In genomic region chr4:11323771-11324170, GRCh38 we compare ENCODE assay signal across 18 cellular contexts.
A peak's percentile ranks its signal among the peaks of the same experiment; 100 is the strongest.
DNase-seq lines count a peak whose midpoint lies in the region; ATAC-seq and TF ChIP-seq lines count a peak whose summit lies in the region.
"Had no signal": no experiment of that assay in that cellular context is flagged by ENCODE, and none has a peak within 500 bp of the region (broad histone marks: within the 10 kb centered on the region; RNA-seq: fewer than 3 reads in every experiment).

No MANE protein-coding gene starts in this region.

- H3K23ac ChIP-seq in mesendoderm (ENCODE audit: low read length), result no peak overlapping the region

- no peaks in the 10 kb centered on the region for H3F3A ChIP-seq in GM23338 (replicated peaks; ENCODE audit: low read depth)

- H2BK15ac ChIP-seq in mesendoderm (replicated peaks; ENCODE audit: low read depth), result no peak overlapping the region

- H3K79me2 ChIP-seq in GM23338 (replicated peaks; ENCODE audit: insufficient read depth), result no peaks in the 10 kb centered on the region
- H3K79me2 ChIP-seq in mesendoderm (ENCODE audit: control insufficient read depth, insufficient read depth, low read length), result no peaks in the 10 kb centered on the region

- no peak overlapping the region for H3K56ac ChIP-seq in mesendoderm (ENCODE audit: low read length)

- H3K9me3 Mint-ChIP-seq in GM23338, result peaks cover 46% of the 10 kb centered on the region

- intact Hi-C loops in esophagus muscularis mucosa (cut with DNase I), result no loop called here

- DNase-seq in GM23338 (ENCODE audit: low spot score) (peak; percentile 27), NT2/D1 (ENCODE audit: low read depth, low spot score) (peak; percentile 51), esophagus muscularis mucosa (ENCODE audit: extremely low spot score) (peak; percentile 78), mesendoderm (peak; percentile 6), NCI-H510A (lab: John Stamatoyannopoulos, UW) (no peak)
- DNase-seq in activated CD4-positive, alpha-beta T cell treated with anti-CD3 and anti-CD28 coated beads for 4 hours, result no peak
- DNase-seq: Caco-2; CD4-positive, CD25-positive, alpha-beta regulatory T cell; CD8-positive, alpha-beta T cell; DMS153; DND-41; GOT3; HCEC 1CT had no signal

- TF ChIP-seq CTCF in GM23338 (conservative IDR thresholded peaks at IDR 0.05; ENCODE audit: low read depth in 2 of 2) (no peak), esophagus muscularis mucosa (IDR thresholded peaks at IDR 0.05) (no peak)

- peaks cover 36% of the 10 kb centered on the region for H3K36me3 Mint-ChIP-seq in GM23338 (ENCODE audit: low read depth)
- H3K36me3 Mint-ChIP-seq: CD4-positive, CD25-positive, alpha-beta regulatory T cell; CD8-positive, alpha-beta T cell had no signal

- H3K27ac Mint-ChIP-seq in GM23338, result no peak overlapping the region
- H3K27ac Mint-ChIP-seq: B cell; CD4-positive, CD25-positive, alpha-beta regulatory T cell; CD8-positive, alpha-beta T cell had no signal

- H3K27ac ChIP-seq in GM23338 (ENCODE audit: low read depth) (no peak overlapping the region), esophagus muscularis mucosa (replicated peaks in 1 of 4) (no peak overlapping the region), mesendoderm (ENCODE audit: low read depth, low read length) (no peak overlapping the region)
- H3K27ac ChIP-seq: 22Rv1, BLaER1, C4-2B had no signal

- H3K9me3 ChIP-seq in NT2/D1 (ENCODE audit: insufficient read depth, low read length) (peaks cover 47% of the 10 kb centered on the region), esophagus muscularis mucosa (no peaks in the 10 kb centered on the region)
- H3K9me3 ChIP-seq: Caco-2 had no signal

- H3K9me2 ChIP-seq in GM23338 (ENCODE audit: insufficient read depth), result no peaks in the 10 kb centered on the region

- no peak overlapping the region for H2AK5ac ChIP-seq in mesendoderm (ENCODE audit: low read length)

- H3K36me3 ChIP-seq in GM23338 (ENCODE audit: insufficient read depth), result peaks cover 18% of the 10 kb centered on the region
- H3K36me3 ChIP-seq in NT2/D1 (ENCODE audit: insufficient read depth, insufficient read length, low read length), result no peaks in the 10 kb centered on the region
- H3K36me3 ChIP-seq in esophagus muscularis mucosa, result no peaks in the 10 kb centered on the region
- no peaks in the 10 kb centered on the region for H3K36me3 ChIP-seq in mesendoderm (ENCODE audit: control insufficient read depth, insufficient read depth, low read length)
- H3K36me3 ChIP-seq: BLaER1 had no signal

- H3K4me2 ChIP-seq in GM23338 (no peak overlapping the region), mesendoderm (ENCODE audit: low read length) (no peak overlapping the region)
- H3K4me2 ChIP-seq: BLaER1 had no signal

- no peak for TF ChIP-seq EP300 in esophagus muscularis mucosa (IDR thresholded peaks at IDR 0.05)

- no peaks in the 10 kb centered on the region for H3K27me3 ChIP-seq in GM23338 (ENCODE audit: insufficient read depth)
- no peaks in the 10 kb centered on the region for H3K27me3 ChIP-seq in NT2/D1 (ENCODE audit: insufficient read depth, insufficient read length)
- H3K27me3 ChIP-seq in esophagus muscularis mucosa, result peaks cover 0 to 3% (median 0%) of the 10 kb centered on the region in 4 donors
- H3K27me3 ChIP-seq in mesendoderm (ENCODE audit: insufficient read depth, low read length, poor library complexity), result no peaks in the 10 kb centered on the region
- H3K27me3 ChIP-seq: BLaER1 had no signal

- H3K27me3 Mint-ChIP-seq in GM23338 (ENCODE audit: insufficient read depth, low read depth, poor library complexity), result no peaks in the 10 kb centered on the region
- H3K27me3 Mint-ChIP-seq: B cell had no signal

- H3K4me1 Mint-ChIP-seq in GM23338, result no peaks in the 10 kb centered on the region
- H3K4me1 Mint-ChIP-seq: CD4-positive, CD25-positive, alpha-beta regulatory T cell had no signal

- no peak overlapping the region for H2BK120ac ChIP-seq in mesendoderm (ENCODE audit: low read depth, low read length)

- no peak overlapping the region for H4K8ac ChIP-seq in mesendoderm (ENCODE audit: low read depth, low read length)

- H3K18ac ChIP-seq in mesendoderm (ENCODE audit: low read length), result no peak overlapping the region

- no peak overlapping the region for H3K4me3 Mint-ChIP-seq in GM23338
- H3K4me3 Mint-ChIP-seq: B cell; CD4-positive, CD25-positive, alpha-beta regulatory T cell; CD8-positive, alpha-beta T cell had no signal

- H3K4ac ChIP-seq in mesendoderm (ENCODE audit: low read depth, low read length), result no peak overlapping the region

- H4K5ac ChIP-seq in mesendoderm (ENCODE audit: low read length), result no peak overlapping the region

- no peak for TF ChIP-seq POLR2A in esophagus muscularis mucosa (IDR thresholded peaks at IDR 0.05; ENCODE audit: low read depth)

- H3K4me3 ChIP-seq in GM23338, result no peak overlapping the region
- H3K4me3 ChIP-seq in NT2/D1 (ENCODE audit: insufficient read length, low read depth), result no peak overlapping the region
- no peak overlapping the region for H3K4me3 ChIP-seq in esophagus muscularis mucosa
- H3K4me3 ChIP-seq in mesendoderm (ENCODE audit: low read length), result no peak overlapping the region
- H3K4me3 ChIP-seq: BLaER1 had no signal

- H3K9ac ChIP-seq in NT2/D1 (ENCODE audit: insufficient read length, low read depth) (no peak overlapping the region), mesendoderm (ENCODE audit: low read length) (no peak overlapping the region)
- H3K9ac ChIP-seq: BLaER1 had no signal

- no peaks in the 10 kb centered on the region for H3K4me1 ChIP-seq in GM23338 (ENCODE audit: insufficient read depth)
- H3K4me1 ChIP-seq in NT2/D1 (ENCODE audit: insufficient read depth, insufficient read length), result no peaks in the 10 kb centered on the region
- no peaks in the 10 kb centered on the region for H3K4me1 ChIP-seq in esophagus muscularis mucosa
- no peaks in the 10 kb centered on the region for H3K4me1 ChIP-seq in mesendoderm (ENCODE audit: control insufficient read depth, low read depth, low read length)
- H3K4me1 ChIP-seq: Caco-2 had no signal

- ATAC-seq in GM23338 (no peak), HG03135 (IDR thresholded peaks at IDR 0.05; ENCODE audit: unreplicated experiment) (no peak)
- ATAC-seq: CD8-positive, alpha-beta T cell had no signal

- H3K79me1 ChIP-seq in mesendoderm (ENCODE audit: low read length), result no peaks in the 10 kb centered on the region

- H2BK5ac ChIP-seq in mesendoderm (ENCODE audit: low read length), result no peak overlapping the region

- H4K20me1 ChIP-seq in GM23338 (replicated peaks; ENCODE audit: insufficient read depth), result no peaks in the 10 kb centered on the region
- H4K20me1 ChIP-seq: BLaER1 had no signal

- H2AFZ ChIP-seq in GM23338, result no peak overlapping the region

TF ChIP-seq in GM23338, 12 proteins besides CTCF, POLR2A, EP300 and RAD21 (continues in another document):
- no peak for TF ChIP-seq NANOG (IDR thresholded peaks at IDR 0.05; ENCODE audit: borderline replicate concordance)
- TF ChIP-seq CREB1 (CRISPR knock-in tag; IDR thresholded peaks at IDR 0.05; ENCODE audit: low read depth), result no peak
- no peak for TF ChIP-seq REST (IDR thresholded peaks at IDR 0.05; ENCODE audit: unreplicated experiment)

Comparison
In these comparisons a context has a peak if more than half of its experiments do, and no peak if none do; other contexts are left out.
1. DNase-seq: peak in GM23338 (single experiment), NT2/D1 (single experiment), esophagus muscularis mucosa (single experiment) and mesendoderm (single experiment); none in NCI-H510A (single experiment) and activated CD4-positive, alpha-beta T cell treated with anti-CD3 and anti-CD28 coated beads for 4 hours (0 of 2).